17 cellular contexts compared by ENCODE assay signal in the genomic region with DNA sequence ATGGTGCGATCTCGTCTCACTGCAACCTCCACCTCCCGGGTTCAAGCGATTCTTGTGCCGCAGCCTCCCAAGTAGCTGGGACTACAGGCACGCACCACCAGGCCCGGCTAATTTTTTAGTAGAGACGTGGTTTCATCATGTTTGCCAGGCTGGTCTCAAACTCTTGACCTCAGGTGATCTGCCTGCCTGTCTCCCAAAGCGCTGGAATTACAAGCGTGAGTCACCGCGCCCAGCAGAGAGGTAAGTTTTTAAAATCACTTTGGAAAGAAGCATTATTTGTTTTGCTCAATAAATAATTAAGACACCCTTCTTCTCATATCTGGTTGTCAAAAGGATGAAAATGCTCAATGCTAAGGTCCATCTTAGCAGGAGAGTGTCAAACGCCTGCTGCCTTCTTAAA. TPM values are rescaled to one million over a fixed set of nuclear protein-coding genes. Genes with fewer than 3 reads are reported as not detected.
DNase-seq lines count a peak whose midpoint lies in the region; ATAC-seq, FAIRE-seq and TF ChIP-seq lines count a peak whose summit lies in the region.
"Had no signal": no experiment of that assay in that cellular context is flagged by ENCODE, and none has a peak within 500 bp of the region (broad histone marks: within the 10 kb centered on the region; RNA-seq: fewer than 3 reads in every experiment).

No MANE protein-coding gene starts in this region.

- H3K18ac ChIP-seq in neuronal stem cell (ENCODE audit: low read length): no peak overlapping the region

- H4K8ac ChIP-seq in neuronal stem cell (ENCODE audit: low read depth, low read length): no peak overlapping the region

- ATAC-seq in SK-N-SH treated with all-trans-retinoic acid at 6 μM for 48 hours: no peak
- no peak for ATAC-seq in stimulated activated naive CD8-positive, alpha-beta T cell treated with anti-CD3 and anti-CD28 coated beads, Interleukin-15, amount 100 ng/mL, for 72 hours
- ATAC-seq: activated T-helper 17 cell treated with anti-CD3 and anti-CD28 coated beads, Interleukin-2, amount 50 U/mL, for 72 hours; gastroesophageal sphincter had no signal

- POLR2A ChIA-PET in SK-N-SH (lab: Yijun Ruan, JAX): no interaction called here

- H3K4me1 Mint-ChIP-seq in astrocyte (ENCODE audit: low read depth, unreplicated experiment): peaks cover 54% of the 10 kb centered on the region
- peaks cover 37% of the 10 kb centered on the region for H3K4me1 Mint-ChIP-seq in stimulated activated naive CD8-positive, alpha-beta T cell treated with anti-CD3 and anti-CD28 coated beads, Interleukin-15, amount 100 ng/mL, for 72 hours

- no peak overlapping the region for H3K14ac ChIP-seq in neuronal stem cell (ENCODE audit: low read length)

- H3F3A ChIP-seq in SK-N-SH (replicated peaks; ENCODE audit: insufficient read depth): peaks cover 50% of the 10 kb centered on the region

- no peak for FAIRE-seq in astrocyte (lab: Jason Lieb, UNC)
- FAIRE-seq: islet of Langerhans had no signal

- H3K4ac ChIP-seq in neuronal stem cell (ENCODE audit: low read length): no peak overlapping the region

- H3K4me3 Mint-ChIP-seq in astrocyte (ENCODE audit: unreplicated experiment): no peak overlapping the region
- H3K4me3 Mint-ChIP-seq in stimulated activated naive CD8-positive, alpha-beta T cell treated with anti-CD3 and anti-CD28 coated beads, Interleukin-15, amount 100 ng/mL, for 72 hours: no peak overlapping the region
- H3K4me3 Mint-ChIP-seq: activated T-helper 17 cell treated with anti-CD3 and anti-CD28 coated beads, Interleukin-2, amount 50 U/mL, for 72 hours; H9 had no signal

- H3K4me1 ChIP-seq in SK-N-SH (ENCODE audit: control insufficient read depth in 1 of 2, insufficient read depth in 2 of 2, low read depth in 1 of 2, low read length in 1 of 2) (peaks cover 29 to 44% of the 10 kb centered on the region in 2 experiments), astrocyte (ENCODE audit: insufficient read depth, low read length) (peaks cover 68% of the 10 kb centered on the region), neuronal stem cell (ENCODE audit: control insufficient read depth in 2 of 2, insufficient read depth in 1 of 2, low read depth in 1 of 2, low read length in 2 of 2) (peaks cover 21 to 23% of the 10 kb centered on the region in 2 donors), tibial artery (peaks cover 0 to 75% (median 61%) of the 10 kb centered on the region in 4 donors)

- no peaks in the 10 kb centered on the region for H3K9me2 ChIP-seq in SK-N-SH

- H2AK5ac ChIP-seq in neuronal stem cell (ENCODE audit: low read depth, low read length): no peak overlapping the region

- H3K4me2 ChIP-seq in SK-N-SH (peak overlapping the region; percentile 55), astrocyte (ENCODE audit: low read length) (peak overlapping the region; percentile 66), neuronal stem cell (ENCODE audit: insufficient read depth, low read length, poor library complexity, severe bottlenecking) (no peak overlapping the region)

- TF ChIP-seq CTCF in SK-N-SH (IDR thresholded peaks at IDR 0.05) (no peak), astrocyte (IDR thresholded peaks at IDR 0.05; ENCODE audit: insufficient read depth, low read depth, low read length) (no peak), tibial artery (IDR thresholded peaks at IDR 0.05) (no peak)

- peaks cover 8 to 45% of the 10 kb centered on the region in 2 experiments for H3K36me3 ChIP-seq in SK-N-SH (replicated peaks in 1 of 2; ENCODE audit: control insufficient read depth in 1 of 2, insufficient read depth in 2 of 2, low read length in 1 of 2)
- peaks cover 22% of the 10 kb centered on the region for H3K36me3 ChIP-seq in astrocyte (ENCODE audit: insufficient read depth, low read length)
- H3K36me3 ChIP-seq in neuronal stem cell (replicated peaks in 1 of 2; ENCODE audit: control insufficient read depth in 2 of 2, insufficient read depth in 2 of 2, low read length in 2 of 2): peaks cover 3 to 5% of the 10 kb centered on the region in 2 donors
- peaks cover 0 to 30% (median 15%) of the 10 kb centered on the region in 3 donors for H3K36me3 ChIP-seq in tibial artery

- peaks cover 4% of the 10 kb centered on the region for H3K79me1 ChIP-seq in neuronal stem cell (ENCODE audit: low read depth, low read length)

- H3K79me2 ChIP-seq in SK-N-SH (ENCODE audit: insufficient read depth) (peaks cover 95% of the 10 kb centered on the region), astrocyte (ENCODE audit: insufficient read depth, low read length) (peaks cover 96% of the 10 kb centered on the region)

- H2BK15ac ChIP-seq in neuronal stem cell (ENCODE audit: low read length): no peak overlapping the region

- no peak overlapping the region for H2BK12ac ChIP-seq in neuronal stem cell (ENCODE audit: low read length)

- DNase-seq in SK-N-SH (no peak), astrocyte (ENCODE audit: low read depth) (no peak), neuronal stem cell (ENCODE audit: low spot score) (no peak), tibial artery (no peak), foreskin melanocyte (no peak), dedifferentiated amniotic fluid mesenchymal stem cell (ENCODE audit: extremely low spot score) (no peak)
- no peak for DNase-seq in stimulated activated naive CD8-positive, alpha-beta T cell treated with anti-CD3 and anti-CD28 coated beads, Interleukin-15, amount 100 ng/mL, for 72 hours
- DNase-seq: activated CD4-positive, alpha-beta T cell treated with anti-CD3 and anti-CD28 coated beads, Interleukin-2, amount 50 U/mL, for 4 hours; H9; NCI-H1930; NCI-H526 treated with DMSO at 0.1 percent for 48 hours; stimulated activated CD4-positive, alpha-beta T cell treated with anti-CD3 and anti-CD28 coated beads, Interleukin-2, amount 100 ng/mL, for 48 hours had no signal

- peaks cover 19% of the 10 kb centered on the region for H3K36me3 Mint-ChIP-seq in astrocyte (ENCODE audit: low read depth, unreplicated experiment)

- CTCF ChIA-PET in SK-N-SH (lab: Yijun Ruan, JAX): no interaction called here

- peak overlapping the region; percentile 12; the same call in 1 of the 2 replicates for H3K9ac ChIP-seq in SK-N-SH
- peak overlapping the region; percentile 64 for H3K9ac ChIP-seq in astrocyte (ENCODE audit: low read length)
- H3K9ac ChIP-seq in neuronal stem cell (ENCODE audit: low read depth, low read length, poor library complexity): no peak overlapping the region

- H3K27ac ChIP-seq in SK-N-SH (ENCODE audit: low read depth in 2 of 2, low read length in 1 of 2): peak overlapping the region in 1 of 2 experiments; percentile 94; a peak in 2 of 4 replicates
- no peak overlapping the region for H3K27ac ChIP-seq in astrocyte (ENCODE audit: low read depth, low read length)
- no peak overlapping the region for H3K27ac ChIP-seq in neuronal stem cell (replicated peaks; ENCODE audit: low read length)
- H3K27ac ChIP-seq in tibial artery: peak overlapping the region; percentile 78 to 84
- H3K27ac ChIP-seq: 22Rv1 had no signal

- H3K9me3 ChIP-seq in SK-N-SH (no peaks in the 10 kb centered on the region), astrocyte (ENCODE audit: insufficient read depth, low read depth, low read length) (no peaks in the 10 kb centered on the region), neuronal stem cell (replicated peaks in 1 of 2; ENCODE audit: control insufficient read depth in 2 of 2, insufficient read depth in 1 of 2, low read depth in 1 of 2, low read length in 2 of 2) (no peaks in the 10 kb centered on the region), tibial artery (no peaks in the 10 kb centered on the region)
- H3K9me3 ChIP-seq: gastroesophageal sphincter had no signal

- no peak overlapping the region for H2BK120ac ChIP-seq in neuronal stem cell (ENCODE audit: low read depth, low read length)

- WGBS in SK-N-SH (ENCODE audit: low lambda C conversion rate): 92% methylated on average over 13 of the region's 13 CpGs
- no CpG with 5 or more reads among the region's 13 CpGs for WGBS in neuronal stem cell (ENCODE audit: extremely low coverage in 2 of 2, insufficient read length in 2 of 2, insufficient replicate concordance in 1 of 2), 2 donors

- no peak for TF ChIP-seq EP300 in SK-N-SH (IDR thresholded peaks at IDR 0.05; ENCODE audit: borderline replicate concordance in 1 of 2, low read depth in 1 of 2, low read length in 1 of 2)

- H3K27me3 ChIP-seq in SK-N-SH (ENCODE audit: insufficient read depth) (no peaks in the 10 kb centered on the region), astrocyte (ENCODE audit: insufficient read depth, low read length) (no peaks in the 10 kb centered on the region), neuronal stem cell (ENCODE audit: control insufficient read depth in 3 of 3, insufficient read depth in 3 of 3, low read depth in 1 of 3, low read length in 3 of 3) (no peaks in the 10 kb centered on the region), tibial artery (no peaks in the 10 kb centered on the region)
- H3K27me3 ChIP-seq: gastroesophageal sphincter had no signal

- H2AFZ ChIP-seq in SK-N-SH (ENCODE audit: low read depth): no peak overlapping the region
- no peak overlapping the region for H2AFZ ChIP-seq in astrocyte (ENCODE audit: low read depth, low read length)
- H2AFZ ChIP-seq in neuronal stem cell (ENCODE audit: low read length): no peak overlapping the region

- no peak overlapping the region for H3K27ac Mint-ChIP-seq in astrocyte (ENCODE audit: unreplicated experiment)
- H3K27ac Mint-ChIP-seq in stimulated activated naive CD8-positive, alpha-beta T cell treated with anti-CD3 and anti-CD28 coated beads, Interleukin-15, amount 100 ng/mL, for 72 hours: peak overlapping the region in 1 of 2 donors; percentile 61

- no peak overlapping the region for H3K4me3 ChIP-seq in SK-N-SH (ENCODE audit: low read depth in 2 of 2, low read length in 1 of 2)
- H3K4me3 ChIP-seq in astrocyte (ENCODE audit: insufficient read depth, low read depth, low read length): no peak overlapping the region
- no peak overlapping the region for H3K4me3 ChIP-seq in neuronal stem cell (ENCODE audit: low read length in 2 of 2)
- no peak overlapping the region for H3K4me3 ChIP-seq in tibial artery

- no peak for TF ChIP-seq RAD21 in SK-N-SH (IDR thresholded peaks at IDR 0.05; ENCODE audit: low read length)

- H4K91ac ChIP-seq in neuronal stem cell (ENCODE audit: low read depth, low read length, poor library complexity): no peak overlapping the region

- peaks cover 2% of the 10 kb centered on the region for H3K9me3 Mint-ChIP-seq in astrocyte (ENCODE audit: unreplicated experiment)
- H3K9me3 Mint-ChIP-seq in stimulated activated naive CD8-positive, alpha-beta T cell treated with anti-CD3 and anti-CD28 coated beads, Interleukin-15, amount 100 ng/mL, for 72 hours: no peaks in the 10 kb centered on the region
- H3K9me3 Mint-ChIP-seq: activated T-helper 17 cell treated with anti-CD3 and anti-CD28 coated beads, Interleukin-2, amount 50 U/mL, for 72 hours; H9 had no signal

- peak overlapping the region; percentile 35 for H2BK5ac ChIP-seq in neuronal stem cell (ENCODE audit: low read length)

- no peaks in the 10 kb centered on the region for H3K27me3 Mint-ChIP-seq in astrocyte (ENCODE audit: low read depth, unreplicated experiment)
- no peaks in the 10 kb centered on the region for H3K27me3 Mint-ChIP-seq in stimulated activated naive CD8-positive, alpha-beta T cell treated with anti-CD3 and anti-CD28 coated beads, Interleukin-15, amount 100 ng/mL, for 72 hours
- H3K27me3 Mint-ChIP-seq: activated T-helper 17 cell treated with anti-CD3 and anti-CD28 coated beads, Interleukin-2, amount 50 U/mL, for 72 hours had no signal

- intact Hi-C loops in tibial artery (cut with DNase I; ENCODE audit: low total_unique reads): no loop called here

- H3K23ac ChIP-seq in neuronal stem cell (ENCODE audit: low read depth, low read length, poor library complexity): no peak overlapping the region

- H4K20me1 ChIP-seq in SK-N-SH (ENCODE audit: insufficient read depth) (peaks cover 30% of the 10 kb centered on the region), astrocyte (ENCODE audit: insufficient read depth, low read length) (peaks cover 86% of the 10 kb centered on the region)

RNA-seq across cellular contexts. Expression of a gene that starts 48.5 kb away (rescaled TPM):
- 33.0 and 44.3 TPM in 2 replicates for polyA plus RNA-seq in SK-N-SH (2012; rRNA removed)
- polyA plus RNA-seq in SK-N-SH (2012; cell fraction: cytosol; rRNA removed): 39.2 and 49.4 TPM in 2 replicates
- 61.1 and 68.8 TPM in 2 replicates for polyA plus RNA-seq in SK-N-SH (2012; cell fraction: nucleus; rRNA removed)
- 39.6 and 45.4 TPM in 2 replicates for total RNA-seq in astrocyte
- polyA plus RNA-seq in neuronal stem cell (2013, experiment 1 of 2): 33.7 TPM
- polyA plus RNA-seq in neuronal stem cell (2013, experiment 2 of 2): 32.9 TPM

Comparison
In these comparisons a context has a peak if more than half of its experiments do, and no peak if none do; other contexts are left out.
1. H3K27ac ChIP-seq: peak in tibial artery (2 of 2); none in astrocyte (single experiment) and neuronal stem cell (single experiment).